In the genomic region with DNA sequence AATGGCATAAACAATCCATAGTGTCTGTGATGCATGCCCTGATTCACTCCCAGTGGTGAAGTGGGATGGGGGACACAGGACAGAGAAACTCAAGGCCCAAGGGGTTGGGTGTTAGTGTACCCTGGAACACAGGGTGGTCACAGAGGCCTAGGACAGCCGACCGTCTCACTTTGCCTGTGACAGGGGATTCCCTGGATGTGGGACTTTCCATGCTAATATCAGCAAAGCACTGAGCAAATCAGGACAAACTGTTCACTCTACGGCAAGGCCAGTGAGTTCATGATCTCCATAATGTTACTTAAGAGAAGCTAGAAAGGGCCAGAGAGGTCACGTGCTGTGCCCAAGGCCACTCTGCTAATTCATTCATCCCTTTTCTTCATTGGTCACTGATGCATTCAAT, we compare ENCODE assay signal across 26 cellular contexts.
A peak's percentile ranks its signal among the peaks of the same experiment; 100 is the strongest.
DNase-seq lines count a peak whose midpoint lies in the region; ATAC-seq and TF ChIP-seq lines count a peak whose summit lies in the region.
"Had no signal": no experiment of that assay in that cellular context is flagged by ENCODE, and none has a peak within 500 bp of the region (broad histone marks: within the 10 kb centered on the region; RNA-seq: fewer than 3 reads in every experiment).

No MANE protein-coding gene starts in this region.

- peak; percentile 67 for ATAC-seq in GM19463 (IDR thresholded peaks at IDR 0.05; ENCODE audit: unreplicated experiment)
- peak; percentile 53 for ATAC-seq in HG03045 (IDR thresholded peaks at IDR 0.05; ENCODE audit: unreplicated experiment)

- H3K27me3 Mint-ChIP-seq in dendritic cell treated with granulocyte-macrophage colony-stimulating factor and Interleukin-4, amounts not matched to agents 40 ng/mL and 50 ng/mL, for 4 days = no peaks in the 10 kb centered on the region

- H3K4me3 ChIP-seq in GM12865 (ENCODE audit: low read depth, low read length) = no peak overlapping the region
- H3K4me3 ChIP-seq: ovary, SJCRH30 had no signal

- H3K36me3 Mint-ChIP-seq in dendritic cell treated with granulocyte-macrophage colony-stimulating factor and Interleukin-4, amounts not matched to agents 40 ng/mL and 50 ng/mL, for 4 days (ENCODE audit: low read depth) = peaks cover 4% of the 10 kb centered on the region

- no peak overlapping the region for H3K4me3 Mint-ChIP-seq in dendritic cell treated with granulocyte-macrophage colony-stimulating factor and Interleukin-4, amounts not matched to agents 40 ng/mL and 50 ng/mL, for 4 days
- H3K4me3 Mint-ChIP-seq: activated naive CD8-positive, alpha-beta T cell treated with anti-CD3 and anti-CD28 coated beads, Interleukin-2, amount 10 ng/mL, durations not matched to agents 7 days and 5 days; neural crest cell had no signal

- intact Hi-C loops in dendritic cell treated with granulocyte-macrophage colony-stimulating factor and Interleukin-4, amounts not matched to agents 40 ng/mL and 50 ng/mL, for 4 days (cut with micrococcal nuclease) = loop anchor here (5.0 kb wide), 2 partner anchors 100 to 160 kb away; a partner anchor contains a TSS

- no peak for TF ChIP-seq CTCF in GM12865 (IDR thresholded peaks at IDR 0.05; ENCODE audit: insufficient read depth, low read depth, low read length, missing control alignments)

- DNase-seq in GM12865 (ENCODE audit: low read depth) (peak; percentile 47), HuH-7.5 (ENCODE audit: low spot score) (no peak), NCI-H187 (lab: John Stamatoyannopoulos, UW) (no peak)
- DNase-seq in stimulated activated naive CD4-positive, alpha-beta T cell treated with Interleukin-2 at 50 U/mL for 16 hours (lab: John Stamatoyannopoulos, UW) = no peak
- no peak for DNase-seq in activated CD4-positive, alpha-beta T cell treated with anti-CD3 and anti-CD28 coated beads, Interleukin-2, amount 50 U/mL, for 1 hour
- DNase-seq: 8988T; activated CD4-positive, alpha-beta T cell treated with anti-CD3 and anti-CD28 coated beads for 48 hours; activated effector memory CD4-positive, alpha-beta T cell treated with anti-CD3 and anti-CD28 coated beads, Interleukin-2, amount 50 U/mL, for 16 hours; activated naive CD8-positive, alpha-beta T cell treated with anti-CD3 and anti-CD28 coated beads, Interleukin-2, amount 10 ng/mL, durations not matched to agents 7 days and 5 days; activated T-cell treated with anti-CD3 and anti-CD28 coated beads, Interleukin-2, amount 50 U/mL, for 1 hour; aorta; C1 segment of cervical spinal cord; effector memory CD4-positive, alpha-beta T cell; mesenchymal stem cell; NCI-H146; NCI-H446; NCI-H748 treated with DMSO at 0.1 percent for 48 hours; ovary; SJCRH30; stimulated activated naive CD4-positive, alpha-beta T cell; SW 1271; T1000 had no signal

- H3K9me3 Mint-ChIP-seq in dendritic cell treated with granulocyte-macrophage colony-stimulating factor and Interleukin-4, amounts not matched to agents 40 ng/mL and 50 ng/mL, for 4 days = no peaks in the 10 kb centered on the region

- H3K27ac Mint-ChIP-seq in dendritic cell treated with granulocyte-macrophage colony-stimulating factor and Interleukin-4, amounts not matched to agents 40 ng/mL and 50 ng/mL, for 4 days = peak overlapping the region; percentile 83
- H3K27ac Mint-ChIP-seq: activated naive CD8-positive, alpha-beta T cell treated with anti-CD3 and anti-CD28 coated beads, Interleukin-2, amount 10 ng/mL, durations not matched to agents 7 days and 5 days had no signal

- H3K4me1 Mint-ChIP-seq in dendritic cell treated with granulocyte-macrophage colony-stimulating factor and Interleukin-4, amounts not matched to agents 40 ng/mL and 50 ng/mL, for 4 days (ENCODE audit: low read depth) = peaks cover 62% of the 10 kb centered on the region
